In the genomic region with DNA sequence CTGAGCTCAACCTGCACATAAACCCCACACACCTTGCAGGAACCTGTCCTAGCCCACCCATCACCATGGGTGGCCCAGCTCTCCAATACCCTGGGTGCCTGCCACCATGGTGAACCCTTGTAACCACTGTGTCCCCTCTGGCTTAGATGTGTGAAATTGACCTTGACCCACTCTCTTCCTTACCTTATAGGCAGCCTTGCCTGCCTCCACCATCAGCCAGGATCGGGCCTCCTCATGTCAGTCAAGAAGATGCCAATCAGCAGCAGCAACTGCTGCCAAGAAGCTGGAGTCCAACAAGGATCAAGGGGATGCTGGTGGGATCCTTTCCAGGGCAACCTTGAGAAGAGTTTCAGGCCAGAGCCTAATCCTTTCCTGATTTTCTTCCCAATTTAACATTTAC, we compare ENCODE assay signal across 24 cellular contexts. TPM values are rescaled to one million over a fixed set of nuclear protein-coding genes. Genes with fewer than 3 reads are reported as not detected.
DNase-seq lines count a peak whose midpoint lies in the region; ATAC-seq and TF ChIP-seq lines count a peak whose summit lies in the region.
"Had no signal": no experiment of that assay in that cellular context is flagged by ENCODE, and none has a peak within 500 bp of the region (broad histone marks: within the 10 kb centered on the region; RNA-seq: fewer than 3 reads in every experiment).

No MANE protein-coding gene starts in this region.

- no peaks in the 10 kb centered on the region for H3K9me3 Mint-ChIP-seq in activated CD8-positive, alpha-beta T cell treated with anti-CD3 and anti-CD28 coated beads, Interleukin-2, amount 10 ng/mL, durations not matched to agents 7 days and 5 days (ENCODE audit: insufficient read depth)
- no peaks in the 10 kb centered on the region for H3K9me3 Mint-ChIP-seq in activated CD8-positive, alpha-beta T cell treated with anti-CD3 and anti-CD28 coated beads for 36 hours
- no peaks in the 10 kb centered on the region for H3K9me3 Mint-ChIP-seq in stimulated activated naive CD8-positive, alpha-beta T cell treated with anti-CD3 and anti-CD28 coated beads, Interleukin-15, Interleukin-2, amounts not matched to agents 100 ng/mL and 50 ng/mL, for 24 hours

- CTCF ChIA-PET in activated CD8-positive, alpha-beta T cell treated with anti-CD3 and anti-CD28 coated beads, Interleukin-2, amount 10 ng/mL, durations not matched to agents 7 days and 5 days (lab: Charles Lee), result interaction anchor here (0.8 to 17.6 kb wide), 24 partner anchors 8 to 393 kb away, joined by 3 to 677 read pairs (median 5); partner anchors contain the start of genes CLK3, CYP11A1, SEMA7A and UBL7
- CTCF ChIA-PET in activated CD8-positive, alpha-beta T cell treated with anti-CD3 and anti-CD28 coated beads for 36 hours (lab: Charles Lee), result interaction anchor here (0.7 to 17.3 kb wide), 17 partner anchors 9 to 393 kb away, joined by 3 to 840 read pairs (median 7); partner anchors contain the start of genes CLK3, CYP11A1, SEMA7A and UBL7

- H3K36me3 Mint-ChIP-seq in activated CD8-positive, alpha-beta T cell treated with anti-CD3 and anti-CD28 coated beads, Interleukin-2, amount 10 ng/mL, durations not matched to agents 7 days and 5 days (ENCODE audit: low read depth), result no peaks in the 10 kb centered on the region
- H3K36me3 Mint-ChIP-seq in activated CD8-positive, alpha-beta T cell treated with anti-CD3 and anti-CD28 coated beads for 36 hours (ENCODE audit: low read depth), result no peaks in the 10 kb centered on the region
- H3K36me3 Mint-ChIP-seq in stimulated activated naive CD8-positive, alpha-beta T cell treated with anti-CD3 and anti-CD28 coated beads, Interleukin-15, Interleukin-2, amounts not matched to agents 100 ng/mL and 50 ng/mL, for 24 hours (ENCODE audit: low read depth), result no peaks in the 10 kb centered on the region

- peak; percentile 19 for DNase-seq in activated CD8-positive, alpha-beta T cell treated with anti-CD3 and anti-CD28 coated beads, Interleukin-2, amount 10 ng/mL, durations not matched to agents 7 days and 5 days
- DNase-seq in activated CD8-positive, alpha-beta T cell treated with anti-CD3 and anti-CD28 coated beads for 36 hours, result no peak
- no peak for DNase-seq in stimulated activated naive CD8-positive, alpha-beta T cell treated with anti-CD3 and anti-CD28 coated beads, Interleukin-15, Interleukin-2, amounts not matched to agents 100 U/mL and 50 U/mL, for 24 hours
- DNase-seq in sciatic nerve (ENCODE audit: low spot score), result peak; percentile 53
- DNase-seq: 8988T, ACHN, BE2C, Calu3, DMS79 treated with DMSO at 0.1 percent for 48 hours, GF-D8, Kasumi-1, NCI-H1436, NCI-H187, NCI-H2081 treated with DMSO at 0.1 percent for 48 hours, NCI-H2171, NCI-H226, NCI-H510A, SIG-M5 had no signal

- no peak for TF ChIP-seq CTCF in activated CD8-positive, alpha-beta T cell treated with anti-CD3 and anti-CD28 coated beads for 36 hours (IDR thresholded peaks at IDR 0.05)

- no peak for ATAC-seq in activated CD8-positive, alpha-beta T cell treated with anti-CD3 and anti-CD28 coated beads, Interleukin-2, amount 10 ng/mL, durations not matched to agents 7 days and 5 days
- ATAC-seq in activated CD8-positive, alpha-beta T cell treated with anti-CD3 and anti-CD28 coated beads for 36 hours, result no peak
- no peak for ATAC-seq in stimulated activated naive CD8-positive, alpha-beta T cell treated with anti-CD3 and anti-CD28 coated beads, Interleukin-15, Interleukin-2, amounts not matched to agents 100 U/mL and 50 U/mL, for 24 hours
- no peak for ATAC-seq in sciatic nerve
- no peak for ATAC-seq in HG03439 (IDR thresholded peaks at IDR 0.05; ENCODE audit: unreplicated experiment)
- no peak for ATAC-seq in GM18873 (IDR thresholded peaks at IDR 0.05; ENCODE audit: low FRiP score, unreplicated experiment)
- ATAC-seq: K562 had no signal

- H3K27ac Mint-ChIP-seq in activated CD8-positive, alpha-beta T cell treated with anti-CD3 and anti-CD28 coated beads, Interleukin-2, amount 10 ng/mL, durations not matched to agents 7 days and 5 days, result no peak overlapping the region
- no peak overlapping the region for H3K27ac Mint-ChIP-seq in activated CD8-positive, alpha-beta T cell treated with anti-CD3 and anti-CD28 coated beads for 36 hours
- peak overlapping the region; percentile 40 for H3K27ac Mint-ChIP-seq in stimulated activated naive CD8-positive, alpha-beta T cell treated with anti-CD3 and anti-CD28 coated beads, Interleukin-15, Interleukin-2, amounts not matched to agents 100 ng/mL and 50 ng/mL, for 24 hours

- H3K4me3 Mint-ChIP-seq in activated CD8-positive, alpha-beta T cell treated with anti-CD3 and anti-CD28 coated beads, Interleukin-2, amount 10 ng/mL, durations not matched to agents 7 days and 5 days, result no peak overlapping the region
- no peak overlapping the region for H3K4me3 Mint-ChIP-seq in activated CD8-positive, alpha-beta T cell treated with anti-CD3 and anti-CD28 coated beads for 36 hours
- no peak overlapping the region for H3K4me3 Mint-ChIP-seq in stimulated activated naive CD8-positive, alpha-beta T cell treated with anti-CD3 and anti-CD28 coated beads, Interleukin-15, Interleukin-2, amounts not matched to agents 100 ng/mL and 50 ng/mL, for 24 hours

- H3K4me1 Mint-ChIP-seq in activated CD8-positive, alpha-beta T cell treated with anti-CD3 and anti-CD28 coated beads, Interleukin-2, amount 10 ng/mL, durations not matched to agents 7 days and 5 days (ENCODE audit: low read depth), result peaks cover 34% of the 10 kb centered on the region
- H3K4me1 Mint-ChIP-seq in activated CD8-positive, alpha-beta T cell treated with anti-CD3 and anti-CD28 coated beads for 36 hours (ENCODE audit: low read depth), result peaks cover 54% of the 10 kb centered on the region
- H3K4me1 Mint-ChIP-seq in stimulated activated naive CD8-positive, alpha-beta T cell treated with anti-CD3 and anti-CD28 coated beads, Interleukin-15, Interleukin-2, amounts not matched to agents 100 ng/mL and 50 ng/mL, for 24 hours (ENCODE audit: low read depth), result peaks cover 76% of the 10 kb centered on the region

- intact Hi-C loops in activated CD8-positive, alpha-beta T cell treated with anti-CD3 and anti-CD28 coated beads for 36 hours (cut with micrococcal nuclease), result loop anchor here (5.0 kb wide), 1 partner anchor 166 kb away; the partner anchor contains the start of gene ARID3B
- intact Hi-C loops in sciatic nerve (cut with DNase I), result no loop called here

- POLR2A ChIA-PET in activated CD8-positive, alpha-beta T cell treated with anti-CD3 and anti-CD28 coated beads, Interleukin-2, amount 10 ng/mL, durations not matched to agents 7 days and 5 days (lab: Charles Lee), result interaction anchor here (0.8 to 1.3 kb wide), 3 partner anchors 27 to 166 kb away, joined by 3 to 4 read pairs (median 4); no protein-coding TSS in a partner anchor
- POLR2A ChIA-PET in activated CD8-positive, alpha-beta T cell treated with anti-CD3 and anti-CD28 coated beads for 36 hours (lab: Charles Lee), result interaction anchor here (0.5 to 2.7 kb wide), 8 partner anchors 9 to 431 kb away, joined by 3 to 12 read pairs (median 3); partner anchors contain the start of genes SEMA7A and UBL7

- H3K27me3 Mint-ChIP-seq in activated CD8-positive, alpha-beta T cell treated with anti-CD3 and anti-CD28 coated beads, Interleukin-2, amount 10 ng/mL, durations not matched to agents 7 days and 5 days (ENCODE audit: low read depth), result peaks cover 5% of the 10 kb centered on the region
- no peaks in the 10 kb centered on the region for H3K27me3 Mint-ChIP-seq in activated CD8-positive, alpha-beta T cell treated with anti-CD3 and anti-CD28 coated beads for 36 hours
- peaks cover 6% of the 10 kb centered on the region for H3K27me3 Mint-ChIP-seq in stimulated activated naive CD8-positive, alpha-beta T cell treated with anti-CD3 and anti-CD28 coated beads, Interleukin-15, Interleukin-2, amounts not matched to agents 100 ng/mL and 50 ng/mL, for 24 hours

RNA-seq across cellular contexts. Expression of gene CYP11A1, which starts 8.8 kb away (rescaled TPM):
- not detected for total RNA-seq in activated CD8-positive, alpha-beta T cell treated with anti-CD3 and anti-CD28 coated beads, Interleukin-2, amount 10 ng/mL, durations not matched to agents 7 days and 5 days
- under 1 TPM; 0.29 to 0.31 TPM for total RNA-seq in activated CD8-positive, alpha-beta T cell treated with anti-CD3 and anti-CD28 coated beads for 36 hours
- total RNA-seq in sciatic nerve, result 4.3 TPM
- total RNA-seq: Calu3, H4, HT-29 had no signal

RNA-seq across cellular contexts. Expression of gene SEMA7A, which starts 57.5 kb away (rescaled TPM):
- 10 to 100 TPM; 16.1 to 16.9 TPM for total RNA-seq in activated CD8-positive, alpha-beta T cell treated with anti-CD3 and anti-CD28 coated beads, Interleukin-2, amount 10 ng/mL, durations not matched to agents 7 days and 5 days
- total RNA-seq in activated CD8-positive, alpha-beta T cell treated with anti-CD3 and anti-CD28 coated beads for 36 hours, result 10 to 100 TPM; 62.4 TPM
- total RNA-seq in sciatic nerve, result 30.9 TPM

Comparison
In these comparisons a context has a peak if more than half of its experiments do, and no peak if none do; other contexts are left out.
1. DNase-seq: peak in activated CD8-positive, alpha-beta T cell treated with anti-CD3 and anti-CD28 coated beads, Interleukin-2, amount 10 ng/mL, durations not matched to agents 7 days and 5 days (single experiment) and sciatic nerve (single experiment); none in activated CD8-positive, alpha-beta T cell treated with anti-CD3 and anti-CD28 coated beads for 36 hours (single experiment) and stimulated activated naive CD8-positive, alpha-beta T cell treated with anti-CD3 and anti-CD28 coated beads, Interleukin-15, Interleukin-2, amounts not matched to agents 100 U/mL and 50 U/mL, for 24 hours (single experiment).